ENCODE assay signal across 26 cellular contexts in the genomic region with DNA sequence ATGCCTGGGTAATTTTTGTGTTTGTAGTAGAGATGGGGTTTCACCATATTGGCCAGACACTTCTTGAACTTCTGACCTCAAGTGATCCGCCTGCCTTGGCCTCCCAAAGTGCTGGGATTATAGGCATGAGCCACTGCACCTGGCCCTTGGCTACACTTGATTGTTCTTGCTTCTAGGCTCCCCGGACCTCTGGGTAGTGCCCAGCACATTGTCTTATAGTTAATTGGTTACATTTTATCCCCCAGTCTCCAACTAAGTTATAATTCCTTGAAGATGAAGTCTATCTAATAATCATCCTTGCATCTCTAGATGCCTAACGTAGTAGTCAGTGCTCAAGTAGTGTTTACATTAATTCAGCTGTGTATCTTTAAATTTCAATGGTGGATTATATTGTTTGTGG. TPM values are rescaled to one million over a fixed set of nuclear protein-coding genes. Genes with fewer than 3 reads are reported as not detected.
A peak's percentile ranks its signal among the peaks of the same experiment; 100 is the strongest.
DNase-seq lines count a peak whose midpoint lies in the region; ATAC-seq, FAIRE-seq and TF ChIP-seq lines count a peak whose summit lies in the region.
"Had no signal": no experiment of that assay in that cellular context is flagged by ENCODE, and none has a peak within 500 bp of the region (broad histone marks: within the 10 kb centered on the region; RNA-seq: fewer than 3 reads in every experiment).

No MANE protein-coding gene starts in this region.

- TF ChIP-seq CTCF in RWPE2 (IDR thresholded peaks at IDR 0.05; ENCODE audit: poor library complexity, severe bottlenecking): no peak
- no peak for TF ChIP-seq CTCF in keratinocyte (optimal IDR thresholded peaks at IDR 0.05 in 1 of 3, IDR thresholded peaks at IDR 0.05 in 1 of 3, conservative IDR thresholded peaks at IDR 0.05 in 1 of 3; ENCODE audit: extremely low read depth in 1 of 3, insufficient read depth in 2 of 3, low read length in 3 of 3)
- no peak for TF ChIP-seq CTCF in smooth muscle cell (IDR thresholded peaks at IDR 0.05; ENCODE audit: borderline replicate concordance, insufficient read depth, poor library complexity, severe bottlenecking)
- no peak for TF ChIP-seq CTCF in upper lobe of left lung (IDR thresholded peaks at IDR 0.05)

- in situ Hi-C loops in Caki2 (cut with HindIII; ENCODE audit: low pct_unique_long_range_greater_than_20kb, low sequenced_read_pairs): no loop called here

- POLR2A ChIA-PET in naive thymus-derived CD4-positive, alpha-beta T cell (lab: Charles Lee): no interaction called here

- CTCF ChIA-PET in naive thymus-derived CD4-positive, alpha-beta T cell (lab: Charles Lee): no interaction called here

- intact Hi-C loops in naive thymus-derived CD4-positive, alpha-beta T cell (cut with micrococcal nuclease): no loop called here

- FAIRE-seq in keratinocyte (lab: Jason Lieb, UNC): no peak
- FAIRE-seq: A549, GM12878, HTR-8/SVneo had no signal

- H3F3A ChIP-seq in smooth muscle cell (ENCODE audit: low read depth): peaks cover 29% of the 10 kb centered on the region

- no peaks in the 10 kb centered on the region for H3K9me3 ChIP-seq in RWPE2 (ENCODE audit: severe bottlenecking)
- no peaks in the 10 kb centered on the region for H3K9me3 ChIP-seq in keratinocyte (ENCODE audit: control insufficient read depth, low read depth, low read length)
- no peaks in the 10 kb centered on the region for H3K9me3 ChIP-seq in smooth muscle cell (replicated peaks; ENCODE audit: low read depth)
- no peaks in the 10 kb centered on the region for H3K9me3 ChIP-seq in upper lobe of left lung
- H3K9me3 ChIP-seq in naive thymus-derived CD4-positive, alpha-beta T cell (ENCODE audit: control insufficient read depth in 2 of 3, low read length in 3 of 3): no peaks in the 10 kb centered on the region
- H3K9me3 ChIP-seq: A549, BLaER1, Peyer's patch, SK-N-SH had no signal

- H3K36me3 Mint-ChIP-seq in naive thymus-derived CD4-positive, alpha-beta T cell: no peaks in the 10 kb centered on the region
- H3K36me3 Mint-ChIP-seq: CD4-positive, alpha-beta memory T cell had no signal

- no peak overlapping the region for H3K4me3 Mint-ChIP-seq in naive thymus-derived CD4-positive, alpha-beta T cell
- H3K4me3 Mint-ChIP-seq: CD4-positive, alpha-beta memory T cell had no signal

- no peak for TF ChIP-seq POLR2A in upper lobe of left lung (IDR thresholded peaks at IDR 0.05)

- dilution Hi-C loops in keratinocyte (cut with MboI; ENCODE audit: extremely low pct_ligation_motif_present, low sequenced_read_pairs): no loop called here

- H3K4me2 ChIP-seq in keratinocyte (ENCODE audit: control insufficient read depth, extremely low read depth, insufficient read depth, low read depth, low read length) (no peak overlapping the region), smooth muscle cell (peak overlapping the region; percentile 52)
- H3K4me2 ChIP-seq: BLaER1, SK-N-SH had no signal

- no peak for TF ChIP-seq EP300 in upper lobe of left lung (IDR thresholded peaks at IDR 0.05)

- H3K27ac ChIP-seq in RWPE2 (ENCODE audit: poor library complexity, severe bottlenecking) (peak overlapping the region; percentile 61), keratinocyte (ENCODE audit: control insufficient read depth, insufficient read depth, low read length) (peak overlapping the region; percentile 89), smooth muscle cell (ENCODE audit: low read depth) (peak overlapping the region; percentile 73), upper lobe of left lung (no peak overlapping the region)
- no peak overlapping the region for H3K27ac ChIP-seq in naive thymus-derived CD4-positive, alpha-beta T cell (ENCODE audit: low read depth, low read length)
- H3K27ac ChIP-seq: A549, BLaER1, Peyer's patch had no signal

- ATAC-seq in RWPE2 (ENCODE audit: low read depth) (no peak), HG02981 (IDR thresholded peaks at IDR 0.05; ENCODE audit: unreplicated experiment) (no peak), HG02642 (IDR thresholded peaks at IDR 0.05; ENCODE audit: poor library complexity, unreplicated experiment) (no peak), upper lobe of left lung (ENCODE audit: low FRiP score in 2 of 2) (no peak)
- no peak for ATAC-seq in naive thymus-derived CD4-positive, alpha-beta T cell
- ATAC-seq: GM12878 had no signal

- H3K9me1 ChIP-seq in keratinocyte (ENCODE audit: control insufficient read depth, extremely low read depth, insufficient read depth, low read length): peaks cover 2% of the 10 kb centered on the region

- WGBS in smooth muscle cell (ENCODE audit: low lambda C conversion rate): 82% methylated on average over 3 of the region's 3 CpGs
- 81 to 95% methylated on average over 3 of the region's 3 CpGs for WGBS in upper lobe of left lung, 2 donors

- H3K4me1 Mint-ChIP-seq in naive thymus-derived CD4-positive, alpha-beta T cell: peaks cover 0 to 6% (median 0%) of the 10 kb centered on the region in 7 donors
- H3K4me1 Mint-ChIP-seq: CD4-positive, alpha-beta memory T cell had no signal

- H3K79me2 ChIP-seq in keratinocyte (ENCODE audit: control insufficient read depth, insufficient read depth, low read length) (no peaks in the 10 kb centered on the region), smooth muscle cell (ENCODE audit: low read depth) (no peaks in the 10 kb centered on the region)

- H3K27me3 ChIP-seq in RWPE2 (ENCODE audit: insufficient read depth, poor library complexity, severe bottlenecking) (no peaks in the 10 kb centered on the region), keratinocyte (ENCODE audit: control insufficient read depth, extremely low read depth, insufficient read depth, low read length) (no peaks in the 10 kb centered on the region), smooth muscle cell (ENCODE audit: low read depth) (no peaks in the 10 kb centered on the region), upper lobe of left lung (no peaks in the 10 kb centered on the region)
- no peaks in the 10 kb centered on the region for H3K27me3 ChIP-seq in naive thymus-derived CD4-positive, alpha-beta T cell (ENCODE audit: control insufficient read depth in 2 of 2, insufficient read depth in 2 of 2, low read length in 2 of 2)
- H3K27me3 ChIP-seq: BLaER1, Peyer's patch had no signal

- H4K20me1 ChIP-seq in keratinocyte (ENCODE audit: control insufficient read depth, extremely low read depth, insufficient read depth, low read length) (no peaks in the 10 kb centered on the region), smooth muscle cell (ENCODE audit: low read depth) (peaks cover 8% of the 10 kb centered on the region)
- H4K20me1 ChIP-seq: BLaER1 had no signal

- peaks cover 30% of the 10 kb centered on the region for H3K4me1 ChIP-seq in RWPE2 (ENCODE audit: insufficient read depth, poor library complexity, severe bottlenecking)
- H3K4me1 ChIP-seq in keratinocyte (ENCODE audit: control insufficient read depth, extremely low read depth, insufficient read depth, low read length): peaks cover 38% of the 10 kb centered on the region
- peaks cover 17% of the 10 kb centered on the region for H3K4me1 ChIP-seq in smooth muscle cell (ENCODE audit: low read depth)
- H3K4me1 ChIP-seq in upper lobe of left lung: peaks cover 0 to 8% (median 3%) of the 10 kb centered on the region in 4 donors
- H3K4me1 ChIP-seq in naive thymus-derived CD4-positive, alpha-beta T cell (ENCODE audit: control insufficient read depth in 2 of 2, insufficient read depth in 2 of 2, low read length in 2 of 2): no peaks in the 10 kb centered on the region
- H3K4me1 ChIP-seq: BLaER1 had no signal

- H3K9me3 Mint-ChIP-seq in naive thymus-derived CD4-positive, alpha-beta T cell: no peaks in the 10 kb centered on the region

- H3K9ac ChIP-seq in keratinocyte (ENCODE audit: control insufficient read depth, extremely low read depth, insufficient read depth, low read length) (no peak overlapping the region), smooth muscle cell (ENCODE audit: low read depth) (no peak overlapping the region)
- H3K9ac ChIP-seq: BLaER1, SK-N-SH had no signal

- DNase-seq in Caki2 (ENCODE audit: low read depth) (peak; percentile 66), RWPE2 (ENCODE audit: low spot score) (no peak), keratinocyte (ENCODE audit: low read depth, low spot score) (no peak), smooth muscle cell (lab: John Stamatoyannopoulos, UW; ENCODE audit: unreplicated experiment) (no peak), upper lobe of left lung (no peak)
- no peak for DNase-seq in naive thymus-derived CD4-positive, alpha-beta T cell
- DNase-seq: CD4-positive, alpha-beta memory T cell; DMS53; EL; GOT3; Kasumi-1; NCI-H1092 treated with DMSO at 0.1 percent for 48 hours; NCI-H146; NCI-H2081 treated with DMSO at 0.1 percent for 48 hours; NCI-H510A; NCI-H748 treated with DMSO at 0.1 percent for 48 hours; NK-92 treated with Interleukin-12 subunit alpha and Interleukin-12 subunit beta, amount 100 ng/mL, for 24 hours; Peyer's patch; SHP77; SK-N-SH had no signal

- peaks cover 0 to 12% (median 0%) of the 10 kb centered on the region in 5 donors for H3K27me3 Mint-ChIP-seq in naive thymus-derived CD4-positive, alpha-beta T cell

- no peak overlapping the region for H3K4me3 ChIP-seq in RWPE2 (ENCODE audit: severe bottlenecking)
- H3K4me3 ChIP-seq in keratinocyte (ENCODE audit: control insufficient read depth in 2 of 3, extremely low read depth in 1 of 3, insufficient read depth in 2 of 3, low read depth in 1 of 3, low read length in 3 of 3): no peak overlapping the region
- H3K4me3 ChIP-seq in smooth muscle cell: no peak overlapping the region
- H3K4me3 ChIP-seq in upper lobe of left lung: no peak overlapping the region
- H3K4me3 ChIP-seq in naive thymus-derived CD4-positive, alpha-beta T cell (ENCODE audit: low read length): no peak overlapping the region
- H3K4me3 ChIP-seq: A549, BLaER1, GM12878, Peyer's patch had no signal

- H3K27ac Mint-ChIP-seq in naive thymus-derived CD4-positive, alpha-beta T cell: no peak overlapping the region
- H3K27ac Mint-ChIP-seq: CD4-positive, alpha-beta memory T cell had no signal

- H2AFZ ChIP-seq in keratinocyte (ENCODE audit: control insufficient read depth, low read length) (no peak overlapping the region), smooth muscle cell (ENCODE audit: low read depth) (no peak overlapping the region)

- no peaks in the 10 kb centered on the region for H3K36me3 ChIP-seq in RWPE2 (ENCODE audit: low read depth)
- H3K36me3 ChIP-seq in keratinocyte (ENCODE audit: control insufficient read depth in 2 of 2, extremely low read depth in 1 of 2, insufficient read depth in 2 of 2, low read length in 2 of 2): no peaks in the 10 kb centered on the region
- no peaks in the 10 kb centered on the region for H3K36me3 ChIP-seq in smooth muscle cell (ENCODE audit: low read depth)
- H3K36me3 ChIP-seq in upper lobe of left lung: peaks cover 0 to 4% (median 0%) of the 10 kb centered on the region in 4 donors
- H3K36me3 ChIP-seq in naive thymus-derived CD4-positive, alpha-beta T cell (ENCODE audit: control insufficient read depth in 2 of 3, insufficient read depth in 3 of 3, low read length in 3 of 3): no peaks in the 10 kb centered on the region
- H3K36me3 ChIP-seq: BLaER1 had no signal

RNA-seq across cellular contexts. Expression of a gene that starts 11.8 kb away (rescaled TPM):
- 7.4 and 16.5 TPM in 2 replicates for total RNA-seq in Caki2 (2014; rRNA removed; shearing (Covaris generic); ENCODE audit: low replicate concordance)
- polyA plus RNA-seq in keratinocyte: 6.2 to 13.4 TPM (median 10.8 TPM) in 3 replicates
- polyA plus RNA-seq in keratinocyte (2011; ENCODE audit: low read depth): 37.9 TPM
- polyA plus RNA-seq in keratinocyte (2011; cell fraction: cytosol; rRNA removed): 4.9 and 7.8 TPM in 2 replicates
- 15.6 and 20.9 TPM in 2 replicates for polyA plus RNA-seq in keratinocyte (2011; cell fraction: nucleus; rRNA removed)
- polyA plus RNA-seq in keratinocyte (2012; ENCODE audit: low replicate concordance): 4.3 and 30.9 TPM in 2 replicates
- polyA minus RNA-seq in keratinocyte: 1.5 to 5.4 TPM (median 5.2 TPM) in 3 replicates
- 9.0 TPM for polyA minus RNA-seq in keratinocyte (2011; cell fraction: cytosol; rRNA and poly(A)+ RNA removed)
- polyA minus RNA-seq in keratinocyte (2011; cell fraction: nucleus; rRNA and poly(A)+ RNA removed): 11.6 and 13.1 TPM in 2 replicates
- 6.5 and 14.5 TPM in 2 replicates for total RNA-seq in smooth muscle cell
- 2.3 and 8.6 TPM in 2 replicates for polyA plus RNA-seq in smooth muscle cell
- total RNA-seq in upper lobe of left lung: 10 to 100 TPM; 11.0 to 19.9 (median 15.6) TPM
- 1 to 10 TPM in 2 of 5 experiments, under 1 TPM in 3; 0.24 to 6.3 (median 0.32) TPM for total RNA-seq in naive thymus-derived CD4-positive, alpha-beta T cell
- polyA plus RNA-seq in naive thymus-derived CD4-positive, alpha-beta T cell: not detected
- total RNA-seq: CD4-positive, alpha-beta memory T cell had no signal
- polyA plus RNA-seq: CD4-positive, alpha-beta memory T cell had no signal

RNA-seq across cellular contexts. Expression of a gene that starts 21.4 kb away (rescaled TPM):
- total RNA-seq in Caki2 (2014; rRNA removed; shearing (Covaris generic); ENCODE audit: low replicate concordance): 0.43 and 0.54 TPM in 2 replicates
- polyA plus RNA-seq in keratinocyte (not detected in 3 replicates), smooth muscle cell (not detected in 2 replicates)
- polyA plus RNA-seq in keratinocyte (2011; ENCODE audit: low read depth): not detected
- not detected in 2 replicates for polyA plus RNA-seq in keratinocyte (2011; cell fraction: cytosol; rRNA removed)
- polyA plus RNA-seq in keratinocyte (2011; cell fraction: nucleus; rRNA removed): not detected in 2 replicates
- not detected in 2 replicates for polyA plus RNA-seq in keratinocyte (2012; ENCODE audit: low replicate concordance)
- not detected in 3 replicates for polyA minus RNA-seq in keratinocyte
- polyA minus RNA-seq in keratinocyte (2011; cell fraction: cytosol; rRNA and poly(A)+ RNA removed): not detected
- polyA minus RNA-seq in keratinocyte (2011; cell fraction: nucleus; rRNA and poly(A)+ RNA removed): not detected in 2 replicates
- total RNA-seq in smooth muscle cell (not detected in 2 replicates), upper lobe of left lung (not detected)
- total RNA-seq in naive thymus-derived CD4-positive, alpha-beta T cell: not detected
- polyA plus RNA-seq in naive thymus-derived CD4-positive, alpha-beta T cell: not detected
- total RNA-seq: CD4-positive, alpha-beta memory T cell; GM12878; Peyer's patch had no signal
- polyA plus RNA-seq: A549; CD4-positive, alpha-beta memory T cell; GM12878; SK-N-SH had no signal

Comparison
In these comparisons a context has a peak if more than half of its experiments do, and no peak if none do; other contexts are left out.
1. H3K27ac ChIP-seq: peak in RWPE2 (single experiment), keratinocyte (single experiment) and smooth muscle cell (single experiment); none in upper lobe of left lung (0 of 4) and naive thymus-derived CD4-positive, alpha-beta T cell (single experiment).